In the genomic region with DNA sequence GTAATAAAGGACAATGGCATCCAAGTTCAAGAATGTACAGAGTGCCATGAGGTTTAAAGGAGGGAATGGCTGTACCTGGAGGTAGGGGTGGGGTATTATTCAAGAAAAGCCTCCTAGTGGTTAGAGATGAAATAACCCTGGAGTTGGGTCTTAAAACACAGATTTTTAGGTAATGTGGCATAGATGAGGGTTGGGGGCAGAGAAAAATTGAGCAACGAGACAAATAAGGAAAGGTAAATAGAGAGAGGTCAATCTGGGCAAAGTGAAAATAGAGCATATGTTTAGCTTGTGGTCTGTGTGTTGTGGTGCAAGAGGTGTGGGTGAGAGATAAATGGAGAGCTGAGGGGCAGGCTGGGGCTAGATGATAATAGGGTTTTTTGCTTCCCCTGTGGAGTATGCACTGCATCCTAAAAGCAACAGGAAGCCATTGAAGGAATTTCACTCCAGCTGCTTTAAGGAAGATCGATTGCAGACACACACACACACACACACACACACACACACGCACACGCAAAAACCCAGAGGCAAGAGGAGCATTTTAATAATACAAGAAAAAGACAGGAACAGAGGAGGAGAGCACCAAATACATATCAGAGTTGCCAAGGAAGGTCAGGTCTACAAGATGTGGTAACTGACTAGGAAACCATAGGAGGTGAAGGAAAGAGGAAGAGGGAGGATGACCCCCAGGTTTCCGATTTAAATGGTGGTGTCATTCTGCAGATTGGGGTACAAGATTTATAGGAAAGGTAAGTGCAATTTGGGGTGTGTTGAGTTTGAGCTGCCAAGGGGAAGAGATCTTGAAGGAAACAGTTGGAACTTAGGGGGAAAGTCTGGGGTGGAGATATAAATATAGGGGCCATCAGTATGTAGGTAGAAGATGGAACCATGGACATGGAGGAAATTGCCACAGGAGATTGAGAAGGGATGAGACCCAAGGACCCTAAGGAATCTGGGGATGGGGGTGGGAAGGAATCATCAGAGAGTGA, we compare ENCODE assay signal across 1 cellular context.
A peak's percentile ranks its signal among the peaks of the same experiment; 100 is the strongest.
TF ChIP-seq lines count a peak whose summit lies in the region.

No MANE protein-coding gene starts in this region.

TF ChIP-seq in HepG2, 621 proteins besides CTCF, POLR2A, EP300 and RAD21 (continued from another document and continues in another):
- 0 out of 2 replicates have a peak, but pooled peaks have one; percentile 32 for TF ChIP-seq ZBTB2 (CRISPR knock-in tag; IDR thresholded peaks at IDR 0.05; ENCODE audit: low read depth)
- 0 out of 2 replicates have a peak, but pooled peaks have one; percentile 84 for TF ChIP-seq TSC22D2 (CRISPR knock-in tag; IDR thresholded peaks at IDR 0.05; ENCODE audit: borderline replicate concordance)
- TF ChIP-seq DRAP1 (CRISPR knock-in tag; IDR thresholded peaks at IDR 0.05) = peak; percentile 54
- peak; percentile 96 for TF ChIP-seq MIXL1 (CRISPR knock-in tag; IDR thresholded peaks at IDR 0.05)
- TF ChIP-seq, protein P1, sequence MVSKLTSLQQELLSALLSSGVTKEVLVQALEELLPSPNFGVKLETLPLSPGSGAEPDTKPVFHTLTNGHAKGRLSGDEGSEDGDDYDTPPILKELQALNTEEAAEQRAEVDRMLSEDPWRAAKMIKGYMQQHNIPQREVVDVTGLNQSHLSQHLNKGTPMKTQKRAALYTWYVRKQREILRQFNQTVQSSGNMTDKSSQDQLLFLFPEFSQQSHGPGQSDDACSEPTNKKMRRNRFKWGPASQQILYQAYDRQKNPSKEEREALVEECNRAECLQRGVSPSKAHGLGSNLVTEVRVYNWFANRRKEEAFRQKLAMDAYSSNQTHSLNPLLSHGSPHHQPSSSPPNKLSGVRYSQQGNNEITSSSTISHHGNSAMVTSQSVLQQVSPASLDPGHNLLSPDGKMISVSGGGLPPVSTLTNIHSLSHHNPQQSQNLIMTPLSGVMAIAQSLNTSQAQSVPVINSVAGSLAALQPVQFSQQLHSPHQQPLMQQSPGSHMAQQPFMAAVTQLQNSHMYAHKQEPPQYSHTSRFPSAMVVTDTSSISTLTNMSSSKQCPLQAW (CRISPR knock-in tag; IDR thresholded peaks at IDR 0.05) = peak; percentile 36; the same call in 1 of the 2 replicates
- TF ChIP-seq, protein P2, sequence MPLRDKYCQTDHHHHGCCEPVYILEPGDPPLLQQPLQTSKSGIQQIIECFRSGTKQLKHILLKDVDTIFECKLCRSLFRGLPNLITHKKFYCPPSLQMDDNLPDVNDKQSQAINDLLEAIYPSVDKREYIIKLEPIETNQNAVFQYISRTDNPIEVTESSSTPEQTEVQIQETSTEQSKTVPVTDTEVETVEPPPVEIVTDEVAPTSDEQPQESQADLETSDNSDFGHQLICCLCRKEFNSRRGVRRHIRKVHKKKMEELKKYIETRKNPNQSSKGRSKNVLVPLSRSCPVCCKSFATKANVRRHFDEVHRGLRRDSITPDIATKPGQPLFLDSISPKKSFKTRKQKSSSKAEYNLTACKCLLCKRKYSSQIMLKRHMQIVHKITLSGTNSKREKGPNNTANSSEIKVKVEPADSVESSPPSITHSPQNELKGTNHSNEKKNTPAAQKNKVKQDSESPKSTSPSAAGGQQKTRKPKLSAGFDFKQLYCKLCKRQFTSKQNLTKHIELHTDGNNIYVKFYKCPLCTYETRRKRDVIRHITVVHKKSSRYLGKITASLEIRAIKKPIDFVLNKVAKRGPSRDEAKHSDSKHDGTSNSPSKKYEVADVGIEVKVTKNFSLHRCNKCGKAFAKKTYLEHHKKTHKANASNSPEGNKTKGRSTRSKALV (CRISPR knock-in tag; IDR thresholded peaks at IDR 0.05) = peak; percentile 92; the same call in 1 of the 2 replicates
- TF ChIP-seq LCORL (IDR thresholded peaks at IDR 0.05) = peak; percentile 99
- TF ChIP-seq LCORL (CRISPR knock-in tag; IDR thresholded peaks at IDR 0.05) = peak; percentile 98
- TF ChIP-seq KLF15 (CRISPR knock-in tag; IDR thresholded peaks at IDR 0.05; ENCODE audit: borderline replicate concordance) = peak; percentile 67; the same call in 1 of the 2 replicates
- no peak for TF ChIP-seq ZNF446 (CRISPR knock-in tag; IDR thresholded peaks at IDR 0.05)
- peak; percentile 97 for TF ChIP-seq PAXIP1 (CRISPR knock-in tag; conservative IDR thresholded peaks at IDR 0.05)
- TF ChIP-seq PHF21A (CRISPR knock-in tag; IDR thresholded peaks at IDR 0.05) = peak; percentile 98
- peak; percentile 89 for TF ChIP-seq HOXA3 (CRISPR knock-in tag; IDR thresholded peaks at IDR 0.05)
- TF ChIP-seq, protein P3, sequence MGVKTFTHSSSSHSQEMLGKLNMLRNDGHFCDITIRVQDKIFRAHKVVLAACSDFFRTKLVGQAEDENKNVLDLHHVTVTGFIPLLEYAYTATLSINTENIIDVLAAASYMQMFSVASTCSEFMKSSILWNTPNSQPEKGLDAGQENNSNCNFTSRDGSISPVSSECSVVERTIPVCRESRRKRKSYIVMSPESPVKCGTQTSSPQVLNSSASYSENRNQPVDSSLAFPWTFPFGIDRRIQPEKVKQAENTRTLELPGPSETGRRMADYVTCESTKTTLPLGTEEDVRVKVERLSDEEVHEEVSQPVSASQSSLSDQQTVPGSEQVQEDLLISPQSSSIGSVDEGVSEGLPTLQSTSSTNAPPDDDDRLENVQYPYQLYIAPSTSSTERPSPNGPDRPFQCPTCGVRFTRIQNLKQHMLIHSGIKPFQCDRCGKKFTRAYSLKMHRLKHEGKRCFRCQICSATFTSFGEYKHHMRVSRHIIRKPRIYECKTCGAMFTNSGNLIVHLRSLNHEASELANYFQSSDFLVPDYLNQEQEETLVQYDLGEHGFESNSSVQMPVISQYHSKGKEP (CRISPR knock-in tag; IDR thresholded peaks at IDR 0.05) = peak; percentile 22; the same call in 1 of the 2 replicates
- TF ChIP-seq, protein P4, sequence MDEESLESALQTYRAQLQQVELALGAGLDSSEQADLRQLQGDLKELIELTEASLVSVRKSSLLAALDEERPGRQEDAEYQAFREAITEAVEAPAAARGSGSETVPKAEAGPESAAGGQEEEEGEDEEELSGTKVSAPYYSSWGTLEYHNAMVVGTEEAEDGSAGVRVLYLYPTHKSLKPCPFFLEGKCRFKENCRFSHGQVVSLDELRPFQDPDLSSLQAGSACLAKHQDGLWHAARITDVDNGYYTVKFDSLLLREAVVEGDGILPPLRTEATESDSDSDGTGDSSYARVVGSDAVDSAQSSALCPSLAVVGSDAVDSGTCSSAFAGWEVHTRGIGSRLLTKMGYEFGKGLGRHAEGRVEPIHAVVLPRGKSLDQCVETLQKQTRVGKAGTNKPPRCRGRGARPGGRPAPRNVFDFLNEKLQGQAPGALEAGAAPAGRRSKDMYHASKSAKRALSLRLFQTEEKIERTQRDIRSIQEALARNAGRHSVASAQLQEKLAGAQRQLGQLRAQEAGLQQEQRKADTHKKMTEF (CRISPR knock-in tag; IDR thresholded peaks at IDR 0.05) = peak; percentile 97
- 0 out of 2 replicates have a peak, but pooled peaks have one; percentile 33 for TF ChIP-seq ZNF629 (CRISPR knock-in tag; conservative IDR thresholded peaks at IDR 0.05)
- no peak for TF ChIP-seq EZH2 (conservative IDR thresholded peaks at IDR 0.05; ENCODE audit: low read depth, low read length)
- TF ChIP-seq CHD4 (IDR thresholded peaks at IDR 0.05; ENCODE audit: borderline replicate concordance, low read length) = peak; percentile 94; the same call in 1 of the 2 replicates
- TF ChIP-seq, protein P5, sequence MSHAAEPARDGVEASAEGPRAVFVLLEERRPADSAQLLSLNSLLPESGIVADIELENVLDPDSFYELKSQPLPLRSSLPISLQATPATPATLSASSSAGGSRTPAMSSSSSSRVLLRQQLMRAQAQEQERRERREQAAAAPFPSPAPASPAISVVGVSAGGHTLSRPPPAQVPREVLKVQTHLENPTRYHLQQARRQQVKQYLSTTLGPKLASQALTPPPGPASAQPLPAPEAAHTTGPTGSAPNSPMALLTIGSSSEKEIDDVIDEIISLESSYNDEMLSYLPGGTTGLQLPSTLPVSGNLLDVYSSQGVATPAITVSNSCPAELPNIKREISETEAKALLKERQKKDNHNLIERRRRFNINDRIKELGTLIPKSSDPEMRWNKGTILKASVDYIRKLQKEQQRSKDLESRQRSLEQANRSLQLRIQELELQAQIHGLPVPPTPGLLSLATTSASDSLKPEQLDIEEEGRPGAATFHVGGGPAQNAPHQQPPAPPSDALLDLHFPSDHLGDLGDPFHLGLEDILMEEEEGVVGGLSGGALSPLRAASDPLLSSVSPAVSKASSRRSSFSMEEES (CRISPR knock-in tag; IDR thresholded peaks at IDR 0.05) = peak; percentile 97
- TF ChIP-seq ATF7-NPFF (CRISPR knock-in tag; IDR thresholded peaks at IDR 0.05; ENCODE audit: low read depth) = 0 out of 2 replicates have a peak, but pooled peaks have one; percentile 37
- peak; percentile 43; the same call in 1 of the 2 replicates for TF ChIP-seq ZMAT3 (CRISPR knock-in tag; conservative IDR thresholded peaks at IDR 0.05)
- peak; percentile 98 for TF ChIP-seq HMG20B (CRISPR knock-in tag; conservative IDR thresholded peaks at IDR 0.05)
- TF ChIP-seq, protein P6, sequence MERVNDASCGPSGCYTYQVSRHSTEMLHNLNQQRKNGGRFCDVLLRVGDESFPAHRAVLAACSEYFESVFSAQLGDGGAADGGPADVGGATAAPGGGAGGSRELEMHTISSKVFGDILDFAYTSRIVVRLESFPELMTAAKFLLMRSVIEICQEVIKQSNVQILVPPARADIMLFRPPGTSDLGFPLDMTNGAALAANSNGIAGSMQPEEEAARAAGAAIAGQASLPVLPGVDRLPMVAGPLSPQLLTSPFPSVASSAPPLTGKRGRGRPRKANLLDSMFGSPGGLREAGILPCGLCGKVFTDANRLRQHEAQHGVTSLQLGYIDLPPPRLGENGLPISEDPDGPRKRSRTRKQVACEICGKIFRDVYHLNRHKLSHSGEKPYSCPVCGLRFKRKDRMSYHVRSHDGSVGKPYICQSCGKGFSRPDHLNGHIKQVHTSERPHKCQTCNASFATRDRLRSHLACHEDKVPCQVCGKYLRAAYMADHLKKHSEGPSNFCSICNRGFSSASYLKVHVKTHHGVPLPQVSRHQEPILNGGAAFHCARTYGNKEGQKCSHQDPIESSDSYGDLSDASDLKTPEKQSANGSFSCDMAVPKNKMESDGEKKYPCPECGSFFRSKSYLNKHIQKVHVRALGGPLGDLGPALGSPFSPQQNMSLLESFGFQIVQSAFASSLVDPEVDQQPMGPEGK (CRISPR knock-in tag; IDR thresholded peaks at IDR 0.05) = peak; percentile 98
- TF ChIP-seq, protein P7, sequence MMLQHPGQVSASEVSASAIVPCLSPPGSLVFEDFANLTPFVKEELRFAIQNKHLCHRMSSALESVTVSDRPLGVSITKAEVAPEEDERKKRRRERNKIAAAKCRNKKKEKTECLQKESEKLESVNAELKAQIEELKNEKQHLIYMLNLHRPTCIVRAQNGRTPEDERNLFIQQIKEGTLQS (CRISPR knock-in tag; IDR thresholded peaks at IDR 0.05) = peak; percentile 78
- TF ChIP-seq ZNF598 (CRISPR knock-in tag; IDR thresholded peaks at IDR 0.05; ENCODE audit: borderline replicate concordance) = no peak
- TF ChIP-seq ZNF562 (CRISPR knock-in tag; IDR thresholded peaks at IDR 0.05; ENCODE audit: borderline replicate concordance) = no peak
- TF ChIP-seq THAP7 (CRISPR knock-in tag; IDR thresholded peaks at IDR 0.05) = 0 out of 2 replicates have a peak, but pooled peaks have one; percentile 24
- TF ChIP-seq ZNF350 (CRISPR knock-in tag; IDR thresholded peaks at IDR 0.05; ENCODE audit: borderline replicate concordance, low read depth) = peak; percentile 73; the same call in 1 of the 2 replicates
- peak; percentile 98 for TF ChIP-seq RARA (CRISPR knock-in tag; IDR thresholded peaks at IDR 0.05)
- TF ChIP-seq ZNF362 (CRISPR knock-in tag; IDR thresholded peaks at IDR 0.05; ENCODE audit: borderline replicate concordance) = peak; percentile 93
- TF ChIP-seq PRMT3 (CRISPR knock-in tag; IDR thresholded peaks at IDR 0.05; ENCODE audit: borderline replicate concordance, low read depth) = no peak
- peak; percentile 90; the same call in 1 of the 2 replicates for TF ChIP-seq KAT7 (CRISPR knock-in tag; IDR thresholded peaks at IDR 0.05; ENCODE audit: borderline replicate concordance)
